8 cellular contexts compared by ENCODE assay signal in genomic region chr1:220046052-220046930, GRCh38. TPM values are rescaled to one million over a fixed set of nuclear protein-coding genes. Genes with fewer than 3 reads are reported as not detected.
DNase-seq lines count a peak whose midpoint lies in the region; ATAC-seq and TF ChIP-seq lines count a peak whose summit lies in the region.

EPRS1 (minus strand) TSS chr1:220046505; CDS start chr1:220046388, 117 bp downstream.

- in situ Hi-C loops in G401 (cut with HindIII; ENCODE audit: low sequenced_read_pairs): no loop called here

- H3K9me3 ChIP-seq in H9 (ENCODE audit: control insufficient read depth, low read depth, low read length) (no peaks in the 10 kb centered on the region), MG63 (no peaks in the 10 kb centered on the region), neuron (ENCODE audit: low read length) (no peaks in the 10 kb centered on the region)

- no peak within 1 kb of the TSS for H3K23ac ChIP-seq in H9 (ENCODE audit: insufficient read length, low read depth, low read length)

- peak within 1 kb of the TSS; percentile 24 for H3K14ac ChIP-seq in H9 (ENCODE audit: insufficient read depth, low read length)

- no CpG with 5 or more reads among the region's 71 CpGs for WGBS in H9 (ENCODE audit: extremely low coverage, insufficient read length, low lambda C conversion rate)

- H3K4me1 Mint-ChIP-seq in H9: peaks cover 6 to 11% of the 10 kb centered on the region in 2 experiments; a peak in 3 of 4 replicates

- no peak within 1 kb of the TSS for H3K18ac ChIP-seq in H9 (ENCODE audit: insufficient read length, low read depth, low read length)

- peak; percentile 76 for TF ChIP-seq CTCF in H9 (conservative IDR thresholded peaks at IDR 0.05)
- TF ChIP-seq CTCF in foreskin keratinocyte (conservative IDR thresholded peaks at IDR 0.05): peak; percentile 86
- no peak for TF ChIP-seq CTCF in subcutaneous adipose tissue (IDR thresholded peaks at IDR 0.05; ENCODE audit: low read depth)

- H3K79me2 ChIP-seq in H9 (ENCODE audit: insufficient read depth, low read length): peaks cover 14% of the 10 kb centered on the region; the same call in 1 of the 2 replicates

- peaks cover 29% of the 10 kb centered on the region for H3K36me3 ChIP-seq in MG63
- H3K36me3 ChIP-seq in neuron (ENCODE audit: insufficient read depth, low read length): peaks cover 2% of the 10 kb centered on the region

- H3K9me3 Mint-ChIP-seq in H9: no peaks in the 10 kb centered on the region

- H2AK5ac ChIP-seq in H9 (ENCODE audit: insufficient read length, low read length): no peak within 1 kb of the TSS

- ATAC-seq in foreskin keratinocyte: peak; percentile 99

- peak within 1 kb of the TSS; percentile 58 for H3K4me2 ChIP-seq in H9 (ENCODE audit: insufficient read depth, insufficient read length, low read length)

- H3K27me3 ChIP-seq in H9 (ENCODE audit: insufficient read depth, low read length) (no peaks in the 10 kb centered on the region), MG63 (no peaks in the 10 kb centered on the region), foreskin keratinocyte (no peaks in the 10 kb centered on the region), neuron (ENCODE audit: insufficient read depth, low read length) (no peaks in the 10 kb centered on the region)

- peaks cover 3% of the 10 kb centered on the region for H3K79me1 ChIP-seq in H9 (ENCODE audit: insufficient read depth, low read depth, low read length, poor library complexity, severe bottlenecking)

- no peak within 1 kb of the TSS for H3K56ac ChIP-seq in H9 (ENCODE audit: insufficient read length, low read depth, low read length)

- H4K5ac ChIP-seq in H9 (ENCODE audit: insufficient read length, low read depth, low read length): peak within 1 kb of the TSS; percentile 75

- peak within 1 kb of the TSS; percentile 87 to 93 for H3K4me3 Mint-ChIP-seq in H9

- no peak within 1 kb of the TSS for H2BK12ac ChIP-seq in H9 (ENCODE audit: insufficient read length, low read depth, low read length)

- no peaks in the 10 kb centered on the region for H3K4me1 ChIP-seq in H9 (ENCODE audit: insufficient read depth, low read length)
- no peaks in the 10 kb centered on the region for H3K4me1 ChIP-seq in foreskin keratinocyte
- peaks cover 8% of the 10 kb centered on the region for H3K4me1 ChIP-seq in neuron (ENCODE audit: insufficient read depth, low read length)

- no peaks in the 10 kb centered on the region for H3K23me2 ChIP-seq in H9 (ENCODE audit: insufficient read length, low read depth, low read length, poor library complexity, severe bottlenecking)

- H3K9ac ChIP-seq in H9 (ENCODE audit: extremely low read depth, insufficient read length, low read length): peak within 1 kb of the TSS; percentile 73

- peaks cover 0 to 8% (median 0%) of the 10 kb centered on the region in 3 experiments; a peak in 4 of 7 replicates for H3K36me3 Mint-ChIP-seq in H9 (ENCODE audit: insufficient read depth in 1 of 3, low read depth in 3 of 3)

- no peak within 1 kb of the TSS for H2BK20ac ChIP-seq in H9 (ENCODE audit: low read depth, low read length, poor library complexity, severe bottlenecking)

- H3K4me3 ChIP-seq in MG63: peak within 1 kb of the TSS; percentile 89
- peak within 1 kb of the TSS; percentile 84 for H3K4me3 ChIP-seq in neuron (ENCODE audit: low read length)

- H3K27ac ChIP-seq in H9 (ENCODE audit: insufficient read length, low read depth, low read length) (no peak within 1 kb of the TSS), foreskin keratinocyte (peak within 1 kb of the TSS; percentile 57)

- H2AFZ ChIP-seq in H9 (ENCODE audit: low read length) (no peak within 1 kb of the TSS), neuron (ENCODE audit: low read depth, low read length) (peak within 1 kb of the TSS; percentile 73)

- no peak within 1 kb of the TSS for H2BK5ac ChIP-seq in H9 (ENCODE audit: insufficient read length, low read length)

- no peak within 1 kb of the TSS for H4K91ac ChIP-seq in H9 (ENCODE audit: insufficient read length, low read depth, low read length)

- no peaks in the 10 kb centered on the region for H3K27me3 Mint-ChIP-seq in H9 (ENCODE audit: low read depth)

- no peak within 1 kb of the TSS for H2BK120ac ChIP-seq in H9 (ENCODE audit: low read depth, low read length, poor library complexity, severe bottlenecking)

- peak within 1 kb of the TSS; percentile 95 to 97 (median 96) for H3K27ac Mint-ChIP-seq in H9

- peak within 1 kb of the TSS; percentile 73; the same call in 1 of the 2 replicates for H3K4ac ChIP-seq in H9 (ENCODE audit: low read depth, low read length)

- peak; percentile 98 for DNase-seq in G401 (ENCODE audit: low spot score)
- DNase-seq in H9: peak; percentile 98
- peak; percentile 99 for DNase-seq in MG63
- DNase-seq in SIG-M5 treated with dmso at 0.1 percent for 504 hours (lab: John Stamatoyannopoulos, UW; ENCODE audit: unreplicated experiment): peak; percentile 98
- peak; percentile 90 for DNase-seq in activated gamma-delta T cell treated with anti-CD3 and anti-CD28 coated beads, Interleukin-2, amount 50 U/mL, for 16 hours (ENCODE audit: low read depth)
- peak; percentile 88 to 94 for DNase-seq in foreskin keratinocyte

- H4K8ac ChIP-seq in H9 (replicated peaks; ENCODE audit: insufficient read length, low read depth, low read length): no peak within 1 kb of the TSS

- no peak within 1 kb of the TSS for H2BK15ac ChIP-seq in H9 (ENCODE audit: low read depth, low read length)

- H3T11ph ChIP-seq in H9 (ENCODE audit: low read length): no peak within 1 kb of the TSS

- H4K20me1 ChIP-seq in H9 (ENCODE audit: control insufficient read depth, insufficient read depth, insufficient read length): no peaks in the 10 kb centered on the region

RNA-seq across cellular contexts. Expression of gene EPRS1, which starts in this region (rescaled TPM):
- total RNA-seq in G401 (2014; rRNA removed; shearing (Covaris generic)): 48.9 and 58.9 TPM in 2 replicates
- total RNA-seq in H9 (2021) (121 and 128 TPM in 2 replicates), foreskin keratinocyte (115 and 135 TPM in 2 replicates), subcutaneous adipose tissue (10 to 100 TPM; 41.6 to 84.1 (median 53.3) TPM)
- 95.3 and 106 TPM in 2 replicates for total RNA-seq in MG63 (2014; rRNA removed; shearing (Covaris generic); ENCODE audit: low replicate concordance)
- polyA plus RNA-seq in foreskin keratinocyte: 97.0 and 107 TPM in 2 replicates
